21 cellular contexts compared by ENCODE assay signal in the genomic region with DNA sequence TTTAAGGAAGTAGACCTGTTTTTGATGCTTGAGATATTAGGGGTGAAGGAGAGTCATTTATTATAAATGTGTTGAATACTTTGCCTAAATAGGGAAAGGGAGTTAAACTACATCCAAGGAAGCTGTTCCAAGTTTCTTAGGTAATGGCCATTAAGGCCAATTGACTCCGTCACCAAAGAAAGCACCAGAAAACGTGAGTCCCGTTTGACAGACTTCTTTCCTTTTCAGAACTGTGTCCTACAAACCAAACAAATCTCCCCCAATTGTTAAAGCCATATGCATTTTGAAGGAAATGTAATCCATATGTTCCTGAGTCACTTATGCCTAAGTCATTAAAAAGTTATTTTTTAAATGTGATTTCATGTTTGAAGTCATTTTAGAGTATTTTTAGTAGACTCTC.
DNase-seq lines count a peak whose midpoint lies in the region; ATAC-seq and TF ChIP-seq lines count a peak whose summit lies in the region.
"Had no signal": no experiment of that assay in that cellular context is flagged by ENCODE, and none has a peak within 500 bp of the region (broad histone marks: within the 10 kb centered on the region; RNA-seq: fewer than 3 reads in every experiment).

No MANE protein-coding gene starts in this region.

- intact Hi-C loops in IMR-90 (cut with micrococcal nuclease): no loop called here
- intact Hi-C loops in left colon (cut with DNase I, micrococcal nuclease): no loop called here

- no peak for TF ChIP-seq RAD21 in IMR-90 (IDR thresholded peaks at IDR 0.05; ENCODE audit: low read length)

- H3K9me1 ChIP-seq in IMR-90 (ENCODE audit: insufficient read depth, low read length): no peaks in the 10 kb centered on the region

- no peak overlapping the region for H3K56ac ChIP-seq in IMR-90 (ENCODE audit: extremely low read depth, insufficient read depth, low read length)

- H3K9me3 ChIP-seq in IMR-90 (ENCODE audit: control insufficient read depth, insufficient read depth, low read length) (no peaks in the 10 kb centered on the region), osteoblast (ENCODE audit: low read depth, low read length) (no peaks in the 10 kb centered on the region)
- H3K9me3 ChIP-seq: A549, tibial nerve had no signal

- dilution Hi-C loops in IMR-90 (cut with HindIII; ENCODE audit: low sequenced_read_pairs, unreplicated experiment): no loop called here

- H3K36me3 ChIP-seq in IMR-90 (ENCODE audit: control insufficient read depth, insufficient read depth, low read length): no peaks in the 10 kb centered on the region
- no peaks in the 10 kb centered on the region for H3K36me3 ChIP-seq in osteoblast (ENCODE audit: insufficient read depth, low read length)

- H3K27me3 ChIP-seq in IMR-90 (ENCODE audit: control insufficient read depth, insufficient read depth, low read length): no peaks in the 10 kb centered on the region
- no peaks in the 10 kb centered on the region for H3K27me3 ChIP-seq in osteoblast (ENCODE audit: insufficient read depth, low read length)
- H3K27me3 ChIP-seq: tibial nerve had no signal

- TF ChIP-seq POLR2A in IMR-90 (IDR thresholded peaks at IDR 0.05; ENCODE audit: low read depth, low read length): no peak

- peaks cover 0 to 3% of the 10 kb centered on the region in 2 experiments; a peak in 1 of 4 replicates for H3K79me1 ChIP-seq in IMR-90 (ENCODE audit: low read depth in 1 of 2, low read length in 2 of 2)

- H4K5ac ChIP-seq in IMR-90 (ENCODE audit: low read depth, low read length): no peak overlapping the region

- no peak overlapping the region for H2BK120ac ChIP-seq in IMR-90 (ENCODE audit: low read depth, low read length)

- in situ Hi-C loops in IMR-90 (cut with MboI; ENCODE audit: low sequenced_read_pairs): no loop called here

- no peak for TF ChIP-seq CTCF in AG09309 (IDR thresholded peaks at IDR 0.05; ENCODE audit: control insufficient read depth, insufficient read depth, low read depth, low read length, missing control alignments)
- TF ChIP-seq CTCF in IMR-90 (conservative IDR thresholded peaks at IDR 0.05; ENCODE audit: low read depth, low read length): no peak
- no peak for TF ChIP-seq CTCF in osteoblast (IDR thresholded peaks at IDR 0.05; ENCODE audit: extremely low read depth, low read depth, low read length)

- no peak overlapping the region for H4K91ac ChIP-seq in IMR-90 (ENCODE audit: insufficient read depth, low read depth, low read length)

- H3K4me1 ChIP-seq in IMR-90 (ENCODE audit: control insufficient read depth, insufficient read depth, low read length) (peaks cover 4% of the 10 kb centered on the region; the same call in 1 of the 2 replicates), osteoblast (ENCODE audit: insufficient read depth, low read length) (peaks cover 13% of the 10 kb centered on the region)
- H3K4me1 ChIP-seq: A549 had no signal

- CTCF ChIA-PET in IMR-90 (lab: Yijun Ruan, JAX): interaction anchor here (1.0 kb wide), 1 partner anchor 1298 kb away, joined by 3 read pairs; no protein-coding TSS in a partner anchor

- H4K20me1 ChIP-seq in IMR-90 (ENCODE audit: insufficient read depth, low read length) (no peaks in the 10 kb centered on the region), osteoblast (ENCODE audit: insufficient read depth, low read length) (no peaks in the 10 kb centered on the region)

- DNase-seq in AG09309 (ENCODE audit: low read depth): peak; percentile 10
- peak; percentile 57 for DNase-seq in IMR-90
- DNase-seq in dedifferentiated amniotic fluid mesenchymal stem cell (ENCODE audit: extremely low spot score): peak; percentile 28
- no peak for DNase-seq in osteoblast (ENCODE audit: insufficient read length, low spot score, missing footprints)
- DNase-seq in stimulated activated CD4-positive, alpha-beta T cell treated with anti-CD3 and anti-CD28 coated beads, Interleukin-2, amount 100 ng/mL, for 48 hours: no peak
- DNase-seq in GDM1 (lab: John Stamatoyannopoulos, UW): no peak
- no peak for DNase-seq in left colon
- no peak for DNase-seq in UCSD-AML1 (lab: John Stamatoyannopoulos, UW; ENCODE audit: unreplicated experiment)
- DNase-seq: activated CD4-positive, alpha-beta memory T cell treated with anti-CD3 and anti-CD28 coated beads, Interleukin-2, amount 10 ng/mL, durations not matched to agents 7 days and 5 days; activated T-cell treated with anti-CD3 and anti-CD28 coated beads, Interleukin-2, amount 50 U/mL, for 24 hours; CD4-positive, CD25-positive, alpha-beta regulatory T cell; dermis blood vessel endothelial cell; DMS79; GOT3; naive thymus-derived CD8-positive, alpha-beta T cell; NCI-H2029 treated with DMSO at 0.1 percent for 48 hours; NCI-H446; stimulated activated CD4-positive, alpha-beta T cell treated with anti-CD3 and anti-CD28 coated beads, Interleukin-12 subunit alpha, Interleukin-12 subunit beta, amount 100 ng/mL, for 4 hours had no signal

- no peak overlapping the region for H2AK5ac ChIP-seq in IMR-90 (ENCODE audit: low read depth, low read length)

- no peak overlapping the region for H3K9ac ChIP-seq in IMR-90 (ENCODE audit: low read depth, low read length)

- no peak overlapping the region for H2BK15ac ChIP-seq in IMR-90 (ENCODE audit: low read depth, low read length)

- peak overlapping the region; percentile 54; the same call in 1 of the 2 replicates for H3K18ac ChIP-seq in IMR-90 (ENCODE audit: low read depth, low read length)

- POLR2A ChIA-PET in IMR-90 (lab: Charles Lee; ENCODE audit: unreplicated experiment): interaction anchor here (0.6 kb wide), 2 partner anchors 425 to 1832 kb away, joined by 4 to 7 read pairs; no protein-coding TSS in a partner anchor

- H2AK9ac ChIP-seq in IMR-90 (replicated peaks; ENCODE audit: low read depth, low read length, poor library complexity): no peak overlapping the region

- no TSS peak for BruUV-seq in IMR-90 (replicated peaks; lab: Mats Ljungman, UMichigan)

- no peak overlapping the region for H4K8ac ChIP-seq in IMR-90 (ENCODE audit: low read depth in 2 of 2, low read length in 2 of 2)

- no peak overlapping the region for H2BK20ac ChIP-seq in IMR-90 (ENCODE audit: low read depth, low read length)

- WGBS in IMR-90 (ENCODE audit: extremely low coverage in 2 of 2, insufficient read length in 1 of 2), 2 experiments: no CpG with 5 or more reads among the region's 3 CpGs

- H2BK5ac ChIP-seq in IMR-90 (ENCODE audit: low read depth, low read length, poor library complexity, severe bottlenecking): peak overlapping the region; percentile 2

- H3K79me2 ChIP-seq in osteoblast (ENCODE audit: insufficient read depth, low read length): no peaks in the 10 kb centered on the region

- H3K23ac ChIP-seq in IMR-90 (ENCODE audit: low read depth, low read length): no peak overlapping the region

- H3K4ac ChIP-seq in IMR-90 (ENCODE audit: low read depth, low read length): no peak overlapping the region

- H3K27ac ChIP-seq in IMR-90 (ENCODE audit: insufficient read depth, low read length): no peak overlapping the region
- H3K27ac ChIP-seq in osteoblast (ENCODE audit: low read depth, low read length): no peak overlapping the region
- H3K27ac ChIP-seq: A549, tibial nerve, VCaP had no signal

- peak; percentile 51 for ATAC-seq in IMR-90 (ENCODE audit: low read depth)
- ATAC-seq in left colon: no peak
- ATAC-seq: A549; naive thymus-derived CD8-positive, alpha-beta T cell had no signal

- no peak overlapping the region for H3K4me3 ChIP-seq in AG09309 (ENCODE audit: control insufficient read depth, low read depth, low read length)
- H3K4me3 ChIP-seq in IMR-90 (ENCODE audit: insufficient read depth, low read depth, low read length): no peak overlapping the region
- peak overlapping the region; percentile 13 for H3K4me3 ChIP-seq in osteoblast (ENCODE audit: insufficient read depth, low read length)
- H3K4me3 ChIP-seq: A549, tibial nerve had no signal

- H3K14ac ChIP-seq in IMR-90 (replicated peaks; ENCODE audit: low read depth, low read length): no peak overlapping the region

- H3K4me2 ChIP-seq in IMR-90 (ENCODE audit: low read depth, low read length) (peak overlapping the region; percentile 53; the same call in 1 of the 2 replicates), osteoblast (ENCODE audit: insufficient read depth, low read length) (peak overlapping the region; percentile 63)
- H3K4me2 ChIP-seq: A549 had no signal

- H2AFZ ChIP-seq in IMR-90 (replicated peaks; ENCODE audit: low read length, poor library complexity) (no peak overlapping the region), osteoblast (ENCODE audit: low read length) (peak overlapping the region; percentile 65)

TF ChIP-seq in IMR-90, 13 proteins besides CTCF, POLR2A, EP300 and RAD21 (continues in another document):
- TF ChIP-seq MXI1 (IDR thresholded peaks at IDR 0.05; ENCODE audit: borderline replicate concordance, low read depth, low read length) (no peak), SMC3 (IDR thresholded peaks at IDR 0.05; ENCODE audit: low read depth, low read length) (no peak), NFE2L2 (IDR thresholded peaks at IDR 0.05; ENCODE audit: low read depth, low read length) (no peak), MAFK (IDR thresholded peaks at IDR 0.05; ENCODE audit: low read depth, low read length) (no peak), FOS (IDR thresholded peaks at IDR 0.05; ENCODE audit: low read depth, low read length) (no peak), CHD1 (IDR thresholded peaks at IDR 0.05; ENCODE audit: low read depth, low read length) (no peak), BHLHE40 (IDR thresholded peaks at IDR 0.05; ENCODE audit: low read depth, low read length) (no peak), MAZ (IDR thresholded peaks at IDR 0.05; ENCODE audit: borderline replicate concordance, low read depth, low read length) (no peak), RFX5 (IDR thresholded peaks at IDR 0.05; ENCODE audit: low read depth, low read length) (no peak), ELK1 (IDR thresholded peaks at IDR 0.05; ENCODE audit: borderline replicate concordance, low read depth, low read length) (no peak), RCOR1 (IDR thresholded peaks at IDR 0.05; ENCODE audit: insufficient replicate concordance, low read length) (no peak)
- TF ChIP-seq, protein P1, sequence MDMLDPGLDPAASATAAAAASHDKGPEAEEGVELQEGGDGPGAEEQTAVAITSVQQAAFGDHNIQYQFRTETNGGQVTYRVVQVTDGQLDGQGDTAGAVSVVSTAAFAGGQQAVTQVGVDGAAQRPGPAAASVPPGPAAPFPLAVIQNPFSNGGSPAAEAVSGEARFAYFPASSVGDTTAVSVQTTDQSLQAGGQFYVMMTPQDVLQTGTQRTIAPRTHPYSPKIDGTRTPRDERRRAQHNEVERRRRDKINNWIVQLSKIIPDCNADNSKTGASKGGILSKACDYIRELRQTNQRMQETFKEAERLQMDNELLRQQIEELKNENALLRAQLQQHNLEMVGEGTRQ (IDR thresholded peaks at IDR 0.05; ENCODE audit: low read depth, low read length): no peak

Comparison
In these comparisons a context has a peak if more than half of its experiments do, and no peak if none do; other contexts are left out.
1. DNase-seq: peak in AG09309 (single experiment), IMR-90 (single experiment) and dedifferentiated amniotic fluid mesenchymal stem cell (single experiment); none in osteoblast (single experiment), stimulated activated CD4-positive, alpha-beta T cell treated with anti-CD3 and anti-CD28 coated beads, Interleukin-2, amount 100 ng/mL, for 48 hours (0 of 2), GDM1 (single experiment), left colon (0 of 2) and UCSD-AML1 (single experiment).